Comparison of ENCODE assay signal across 8 cellular contexts in the genomic region with DNA sequence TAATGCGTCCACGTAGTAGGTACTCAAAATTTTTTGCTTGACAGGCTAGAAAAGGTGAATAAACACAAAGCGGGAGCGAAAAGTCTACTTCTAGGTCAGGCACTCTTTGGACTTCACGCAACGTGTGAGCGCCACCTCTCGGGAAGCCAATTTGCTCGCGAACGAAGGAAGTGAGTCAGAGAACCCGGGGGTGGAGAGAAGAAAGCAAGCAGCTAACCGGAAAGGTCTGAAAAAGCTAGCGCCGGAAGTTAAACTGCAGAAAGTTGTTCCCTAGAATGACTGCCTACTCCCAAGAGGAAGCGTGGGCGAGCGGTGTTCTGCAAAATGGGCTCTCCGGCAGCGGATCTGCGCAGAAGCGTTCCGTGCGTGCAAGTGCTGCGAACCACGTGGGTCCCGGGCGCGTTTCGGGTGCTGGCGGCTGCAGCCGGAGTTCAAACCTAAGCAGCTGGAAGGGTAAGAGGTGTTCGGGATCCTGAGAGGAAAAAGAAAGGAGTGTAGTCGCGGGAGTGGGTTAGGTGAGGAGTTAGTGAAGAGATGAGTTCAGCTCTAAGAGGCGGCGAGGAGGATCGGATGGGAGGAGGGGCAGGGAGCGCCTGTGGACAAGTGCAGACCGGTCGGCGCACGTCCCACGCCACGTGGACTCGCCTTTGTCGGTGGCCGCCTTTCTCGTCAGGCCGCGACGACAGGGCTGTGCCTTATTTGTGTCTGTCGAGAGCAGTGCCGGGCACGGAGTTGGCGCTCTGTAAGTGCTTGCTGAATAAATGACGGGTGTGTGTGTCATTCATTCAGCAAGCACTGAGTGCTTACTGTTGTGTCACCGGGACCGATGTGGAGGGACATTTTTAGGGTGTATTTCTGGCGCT. TPM values are rescaled to one million over a fixed set of nuclear protein-coding genes. Genes with fewer than 3 reads are reported as not detected.
DNase-seq lines count a peak whose midpoint lies in the region; FAIRE-seq and TF ChIP-seq lines count a peak whose summit lies in the region.

Gene NME1, plus strand, starts transcription at position 350 of the 863 bp plus-strand sequence. CDS start 2,096 bp downstream, outside the sequence.

- FAIRE-seq in G401.6 (lab: Jason Lieb, UNC), result peak; percentile 97

- H3F3A ChIP-seq in Loucy (ENCODE audit: low read depth) (no peaks in the 10 kb centered on the region), neural cell (ENCODE audit: insufficient read depth, low read length, poor library complexity, severe bottlenecking) (no peaks in the 10 kb centered on the region)

- H3K79me2 ChIP-seq in Loucy (ENCODE audit: insufficient read depth, low read length), result peaks cover 50% of the 10 kb centered on the region
- H3K79me2 ChIP-seq in neural cell (replicated peaks; ENCODE audit: insufficient read depth, low read length), result peaks cover 28% of the 10 kb centered on the region

- TF ChIP-seq CTCF in Loucy (conservative IDR thresholded peaks at IDR 0.05; ENCODE audit: low read length) (peak; percentile 95), fibroblast of villous mesenchyme (IDR thresholded peaks at IDR 0.05; ENCODE audit: insufficient read depth, low read depth, low read length) (peak; percentile 81), neural cell (IDR thresholded peaks at IDR 0.05; ENCODE audit: poor library complexity, severe bottlenecking) (peak; percentile 98)

- H4K20me1 ChIP-seq in Loucy (ENCODE audit: insufficient read depth, low read length, poor library complexity, severe bottlenecking) (peaks cover 3% of the 10 kb centered on the region), neural cell (ENCODE audit: insufficient read depth) (no peaks in the 10 kb centered on the region)

- H2AFZ ChIP-seq in Loucy (ENCODE audit: low read length) (peak within 1 kb of the TSS; percentile 98), neural cell (ENCODE audit: low read depth, low read length) (peak within 1 kb of the TSS; percentile 84)

- TF ChIP-seq POLR2A in Raji (IDR thresholded peaks at IDR 0.05; ENCODE audit: insufficient read depth, low read depth, low read length), result peak; percentile 93

- H3K9me3 ChIP-seq in Loucy (ENCODE audit: insufficient read depth, low read depth, low read length) (no peaks in the 10 kb centered on the region), neural cell (ENCODE audit: low read length) (no peaks in the 10 kb centered on the region), stomach smooth muscle (ENCODE audit: control insufficient read depth in 2 of 2, low read length in 2 of 2) (no peaks in the 10 kb centered on the region)

- TF ChIP-seq EP300 in neural cell (conservative IDR thresholded peaks at IDR 0.05; ENCODE audit: poor library complexity, severe bottlenecking), result peak; percentile 83

- peak; percentile 96 for DNase-seq in H7
- peak; percentile 98 for DNase-seq in activated effector memory CD4-positive, alpha-beta T cell treated with Interleukin-2 at 50 U/mL for 16 hours
- DNase-seq in fibroblast of villous mesenchyme (ENCODE audit: low read depth), result peak; percentile 100

- H3K4me1 ChIP-seq in Loucy (ENCODE audit: insufficient read depth, low read length, poor library complexity, severe bottlenecking) (peaks cover 33% of the 10 kb centered on the region), stomach smooth muscle (ENCODE audit: control insufficient read depth, insufficient read depth, low read length) (peaks cover 15% of the 10 kb centered on the region)

- H3K4me3 ChIP-seq in H7 (ENCODE audit: insufficient read depth, low read depth, low read length), result peak within 1 kb of the TSS; percentile 82
- peak within 1 kb of the TSS; percentile 98 for H3K4me3 ChIP-seq in Loucy (ENCODE audit: low read length, poor library complexity, severe bottlenecking)
- peak within 1 kb of the TSS; percentile 69 for H3K4me3 ChIP-seq in fibroblast of villous mesenchyme (ENCODE audit: low read depth, low read length)
- peak within 1 kb of the TSS; percentile 79 for H3K4me3 ChIP-seq in neural cell (ENCODE audit: low read length)
- H3K4me3 ChIP-seq in stomach smooth muscle (ENCODE audit: low read length in 2 of 2), result peak within 1 kb of the TSS; percentile 82 to 94

- H3K27me3 ChIP-seq in H7 (ENCODE audit: control insufficient read depth, insufficient read depth, low read length) (no peaks in the 10 kb centered on the region), Loucy (ENCODE audit: insufficient read depth, low read length, poor library complexity, severe bottlenecking) (no peaks in the 10 kb centered on the region), neural cell (ENCODE audit: insufficient read depth, low read depth, low read length) (no peaks in the 10 kb centered on the region), stomach smooth muscle (ENCODE audit: control insufficient read depth in 1 of 2, insufficient read depth in 2 of 2, low read length in 2 of 2) (no peaks in the 10 kb centered on the region)

- peaks cover 14% of the 10 kb centered on the region for H3K36me3 ChIP-seq in H7 (replicated peaks; ENCODE audit: control insufficient read depth, insufficient read depth, low read length)
- H3K36me3 ChIP-seq in Loucy (ENCODE audit: insufficient read depth, low read length), result peaks cover 11% of the 10 kb centered on the region; the same call in 1 of the 2 replicates
- no peaks in the 10 kb centered on the region for H3K36me3 ChIP-seq in neural cell (ENCODE audit: insufficient read depth, low read length)
- H3K36me3 ChIP-seq in stomach smooth muscle (ENCODE audit: control insufficient read depth in 2 of 2, insufficient read depth in 2 of 2, low read length in 2 of 2), result peaks cover 0 to 4% of the 10 kb centered on the region in 2 donors

- H3K4me2 ChIP-seq in Loucy (ENCODE audit: low read depth, low read length, poor library complexity, severe bottlenecking) (peak within 1 kb of the TSS; percentile 99), neural cell (ENCODE audit: low read length) (peak within 1 kb of the TSS; percentile 95)

- H3K9me2 ChIP-seq in Loucy (replicated peaks; ENCODE audit: low read depth, low read length) (no peaks in the 10 kb centered on the region), neural cell (ENCODE audit: insufficient read depth, low read length) (no peaks in the 10 kb centered on the region)

- H3K9ac ChIP-seq in Loucy (ENCODE audit: low read depth, low read length, poor library complexity, severe bottlenecking), result peak within 1 kb of the TSS; percentile 98
- H3K9ac ChIP-seq in neural cell (ENCODE audit: low read length), result peak within 1 kb of the TSS; percentile 74
- H3K9ac ChIP-seq in stomach smooth muscle (ENCODE audit: low read length in 2 of 2), result peak within 1 kb of the TSS; percentile 69 to 84

- peak within 1 kb of the TSS; percentile 77 for H3K27ac ChIP-seq in neural cell (ENCODE audit: low read length)
- peak within 1 kb of the TSS; percentile 83 for H3K27ac ChIP-seq in stomach smooth muscle (ENCODE audit: low read length)

- peak; percentile 92 for TF ChIP-seq RAD21 in neural cell (conservative IDR thresholded peaks at IDR 0.05)

TF ChIP-seq in neural cell, 6 proteins besides CTCF, POLR2A, EP300 and RAD21:
- TF ChIP-seq EZH2 (IDR thresholded peaks at IDR 0.05; ENCODE audit: borderline replicate concordance, insufficient read depth, low read length, poor library complexity, severe bottlenecking) (no peak), POLR2AphosphoS5 (IDR thresholded peaks at IDR 0.05) (peak; percentile 83), SMC3 (conservative IDR thresholded peaks at IDR 0.05; ENCODE audit: poor library complexity) (peak; percentile 95), TAF1 (IDR thresholded peaks at IDR 0.05; ENCODE audit: low read depth) (peak; percentile 91), MXI1 (conservative IDR thresholded peaks at IDR 0.05; ENCODE audit: poor library complexity, severe bottlenecking) (peak; percentile 100)
- TF ChIP-seq, protein P1, sequence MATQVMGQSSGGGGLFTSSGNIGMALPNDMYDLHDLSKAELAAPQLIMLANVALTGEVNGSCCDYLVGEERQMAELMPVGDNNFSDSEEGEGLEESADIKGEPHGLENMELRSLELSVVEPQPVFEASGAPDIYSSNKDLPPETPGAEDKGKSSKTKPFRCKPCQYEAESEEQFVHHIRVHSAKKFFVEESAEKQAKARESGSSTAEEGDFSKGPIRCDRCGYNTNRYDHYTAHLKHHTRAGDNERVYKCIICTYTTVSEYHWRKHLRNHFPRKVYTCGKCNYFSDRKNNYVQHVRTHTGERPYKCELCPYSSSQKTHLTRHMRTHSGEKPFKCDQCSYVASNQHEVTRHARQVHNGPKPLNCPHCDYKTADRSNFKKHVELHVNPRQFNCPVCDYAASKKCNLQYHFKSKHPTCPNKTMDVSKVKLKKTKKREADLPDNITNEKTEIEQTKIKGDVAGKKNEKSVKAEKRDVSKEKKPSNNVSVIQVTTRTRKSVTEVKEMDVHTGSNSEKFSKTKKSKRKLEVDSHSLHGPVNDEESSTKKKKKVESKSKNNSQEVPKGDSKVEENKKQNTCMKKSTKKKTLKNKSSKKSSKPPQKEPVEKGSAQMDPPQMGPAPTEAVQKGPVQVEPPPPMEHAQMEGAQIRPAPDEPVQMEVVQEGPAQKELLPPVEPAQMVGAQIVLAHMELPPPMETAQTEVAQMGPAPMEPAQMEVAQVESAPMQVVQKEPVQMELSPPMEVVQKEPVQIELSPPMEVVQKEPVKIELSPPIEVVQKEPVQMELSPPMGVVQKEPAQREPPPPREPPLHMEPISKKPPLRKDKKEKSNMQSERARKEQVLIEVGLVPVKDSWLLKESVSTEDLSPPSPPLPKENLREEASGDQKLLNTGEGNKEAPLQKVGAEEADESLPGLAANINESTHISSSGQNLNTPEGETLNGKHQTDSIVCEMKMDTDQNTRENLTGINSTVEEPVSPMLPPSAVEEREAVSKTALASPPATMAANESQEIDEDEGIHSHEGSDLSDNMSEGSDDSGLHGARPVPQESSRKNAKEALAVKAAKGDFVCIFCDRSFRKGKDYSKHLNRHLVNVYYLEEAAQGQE (IDR thresholded peaks at IDR 0.05; ENCODE audit: borderline replicate concordance), result no peak
TF ChIP-seq in neural cell: peak in this region for 4.

RNA-seq across cellular contexts. Expression of gene NME1, which starts in this region (rescaled TPM):
- 168 and 211 TPM in 2 replicates for total RNA-seq in H7 (2014; rRNA removed; shearing (Covaris generic))
- 82.1 and 105 TPM in 2 replicates for total RNA-seq in fibroblast of villous mesenchyme
- 224 and 262 TPM in 2 replicates for polyA plus RNA-seq in neural cell
- polyA minus RNA-seq in neural cell, result 42.9 and 48.0 TPM in 2 replicates

Comparison
In these comparisons a context has a peak if more than half of its experiments do, and no peak if none do; other contexts are left out.
1. Peak in every context shown above with its lines: DNase-seq, H3K4me3 ChIP-seq and H3K27ac ChIP-seq.